ENCODE assay signal across 31 cellular contexts in genomic region chr22:38716271-38716670, GRCh38. TPM values are rescaled to one million over a fixed set of nuclear protein-coding genes. Genes with fewer than 3 reads are reported as not detected.
DNase-seq lines count a peak whose midpoint lies in the region; ATAC-seq, FAIRE-seq and TF ChIP-seq lines count a peak whose summit lies in the region.
"Had no signal": no experiment of that assay in that cellular context is flagged by ENCODE, and none has a peak within 500 bp of the region (broad histone marks: within the 10 kb centered on the region; RNA-seq: fewer than 3 reads in every experiment).

No MANE protein-coding gene starts in this region.

- peaks cover 3 to 46% of the 10 kb centered on the region in 2 experiments for H3K79me2 ChIP-seq in H1 (ENCODE audit: control insufficient read depth in 1 of 2, insufficient read depth in 2 of 2, low read length in 2 of 2)

- H3K14ac ChIP-seq in H1 (ENCODE audit: insufficient read length), result no peak overlapping the region

- no peak for ATAC-seq in stimulated activated memory B cell treated with anti-CD40 and anti-IgM and Interleukin-4, amounts not matched to agents 10 μg/mL and 1 μg/mL and 100 μg/mL, for 72 hours
- no peak for ATAC-seq in HG03097 (IDR thresholded peaks at IDR 0.05; ENCODE audit: low FRiP score, unreplicated experiment)
- ATAC-seq: A549; activated CD8-positive, alpha-beta memory T cell treated with anti-CD3 and anti-CD28 coated beads, Interleukin-2, amount 10 ng/mL, durations not matched to agents 7 days and 5 days; activated T-cell treated with anti-CD3 and anti-CD28 coated beads, Interleukin-2, amount 50 U/mL, for 72 hours; CD8-positive, alpha-beta T cell; psoas muscle; sciatic nerve had no signal

- no peak overlapping the region for H2BK120ac ChIP-seq in H1 (replicated peaks; ENCODE audit: low read depth, low read length)

- H3K56ac ChIP-seq in H1 (replicated peaks; ENCODE audit: insufficient read length, low read depth, low read length), result no peak overlapping the region

- WGBS in H1 (ENCODE audit: extremely low coverage in 1 of 2, insufficient coverage in 1 of 2, insufficient read length in 1 of 2, insufficient replicate concordance in 2 of 2, low coverage in 1 of 2, low lambda C conversion rate in 2 of 2, missing lambda C conversion rate in 1 of 2), 2 experiments, result 82% methylated on average over 10 of the region's 10 CpGs; no CpG with 5 or more reads in 1 of the 2 experiments

- H3K4me2 ChIP-seq in H1 (ENCODE audit: insufficient read depth in 1 of 2, low read depth in 2 of 2, low read length in 2 of 2), result no peak overlapping the region
- H3K4me2 ChIP-seq: A549 had no signal

- H2AFZ ChIP-seq in H1 (ENCODE audit: low read length), result no peak overlapping the region

- no peaks in the 10 kb centered on the region for H3K27me3 Mint-ChIP-seq in activated T-cell treated with anti-CD3 and anti-CD28 coated beads, Interleukin-2, amount 50 U/mL, for 24 hours
- H3K27me3 Mint-ChIP-seq in stimulated activated memory B cell treated with anti-CD40 and anti-IgM and Interleukin-4, amounts not matched to agents 10 μg/mL and 1 μg/mL and 100 μg/mL, for 72 hours, result no peaks in the 10 kb centered on the region
- H3K27me3 Mint-ChIP-seq: activated CD8-positive, alpha-beta memory T cell treated with anti-CD3 and anti-CD28 coated beads, Interleukin-2, amount 10 ng/mL, durations not matched to agents 7 days and 5 days; activated naive CD8-positive, alpha-beta T cell had no signal

- peak overlapping the region; percentile 73 for H2BK5ac ChIP-seq in H1 (ENCODE audit: low read depth, low read length)

- H3K23ac ChIP-seq in H1 (ENCODE audit: insufficient read length), result no peak overlapping the region

- no peaks in the 10 kb centered on the region for H3K9me3 ChIP-seq in HEK293 (ENCODE audit: control insufficient read depth, insufficient read depth, low read depth, low read length)
- H3K9me3 ChIP-seq in H1 (ENCODE audit: insufficient read depth in 2 of 2, low read depth in 1 of 2, low read length in 1 of 2), result no peaks in the 10 kb centered on the region
- H3K9me3 ChIP-seq: A549, ascending aorta, esophagus muscularis mucosa, left ventricle myocardium inferior, psoas muscle, upper lobe of right lung had no signal

- no peak overlapping the region for H2BK20ac ChIP-seq in H1 (ENCODE audit: low read length)

- H3K36me3 ChIP-seq in HEK293 (ENCODE audit: control insufficient read depth in 2 of 2, insufficient read depth in 1 of 2, low read length in 2 of 2) (peaks cover 15 to 69% of the 10 kb centered on the region in 2 experiments; a peak in 2 of 3 replicates), H1 (ENCODE audit: control insufficient read depth in 2 of 4, insufficient read depth in 4 of 4, low read length in 3 of 4) (peaks cover 4 to 40% (median 17%) of the 10 kb centered on the region in 4 experiments; a peak in 5 of 8 replicates)

- TF ChIP-seq POLR2A in H1 (IDR thresholded peaks at IDR 0.05; ENCODE audit: control extremely low read depth in 1 of 2, low read depth in 2 of 2, low read length in 2 of 2), result no peak

- no peak for DNase-seq in activated T-cell treated with anti-CD3 and anti-CD28 coated beads, Interleukin-2, amount 50 U/mL, for 24 hours
- no peak for DNase-seq in activated T-cell treated with anti-CD3 and anti-CD28 coated beads, Interleukin-2, amount 50 U/mL, for 1 hour
- DNase-seq in H1 (ENCODE audit: low read depth in 1 of 2, low spot score in 2 of 2) (no peak), GM13977 (ENCODE audit: low spot score) (no peak)
- no peak for DNase-seq in effector CD8-positive, alpha-beta T cell (lab: John Stamatoyannopoulos, UW)
- DNase-seq: activated CD4-positive, alpha-beta T cell treated with anti-CD3 and anti-CD28 coated beads for 48 hours; activated CD8-positive, alpha-beta memory T cell treated with anti-CD3 and anti-CD28 coated beads, Interleukin-2, amount 10 ng/mL, durations not matched to agents 7 days and 5 days; activated T-cell treated with anti-CD3 and anti-CD28 coated beads, Interleukin-2, amount 50 U/mL, for 72 hours; caudate nucleus; CD8-positive, alpha-beta T cell; cortex of kidney; foreskin fibroblast; islet precursor cell; left ventricle myocardium inferior; NCI-H1048; NCI-H1694 treated with DMSO at 0.1 percent for 48 hours; NCI-H82; stimulated activated CD4-positive, alpha-beta T cell treated with anti-CD3 and anti-CD28 coated beads, Interleukin-4, amount 100 ng/mL, for 1 hour; T1000 had no signal

- peaks cover 33% of the 10 kb centered on the region for H3K4me1 Mint-ChIP-seq in activated T-cell treated with anti-CD3 and anti-CD28 coated beads, Interleukin-2, amount 50 U/mL, for 24 hours (ENCODE audit: low read depth)
- H3K4me1 Mint-ChIP-seq in stimulated activated memory B cell treated with anti-CD40 and anti-IgM and Interleukin-4, amounts not matched to agents 10 μg/mL and 1 μg/mL and 100 μg/mL, for 72 hours, result peaks cover 49% of the 10 kb centered on the region

- no peak overlapping the region for H3K4me3 Mint-ChIP-seq in activated T-cell treated with anti-CD3 and anti-CD28 coated beads, Interleukin-2, amount 50 U/mL, for 24 hours
- H3K4me3 Mint-ChIP-seq in stimulated activated memory B cell treated with anti-CD40 and anti-IgM and Interleukin-4, amounts not matched to agents 10 μg/mL and 1 μg/mL and 100 μg/mL, for 72 hours, result no peak overlapping the region
- H3K4me3 Mint-ChIP-seq: activated CD8-positive, alpha-beta memory T cell treated with anti-CD3 and anti-CD28 coated beads, Interleukin-2, amount 10 ng/mL, durations not matched to agents 7 days and 5 days; activated naive CD8-positive, alpha-beta T cell; activated T-cell treated with anti-CD3 and anti-CD28 coated beads, Interleukin-2, amount 50 U/mL, for 72 hours; CD8-positive, alpha-beta T cell had no signal

- no peak for TF ChIP-seq RAD21 in H1 (IDR thresholded peaks at IDR 0.05 in 1 of 2, conservative IDR thresholded peaks at IDR 0.05 in 1 of 2; ENCODE audit: low read depth in 2 of 2, low read length in 2 of 2)

- H2BK12ac ChIP-seq in H1 (ENCODE audit: low read depth, low read length), result 0 out of 2 replicates have a peak overlapping the region, but pooled peaks have one; percentile 6

- peaks cover 86% of the 10 kb centered on the region for H3K36me3 Mint-ChIP-seq in activated T-cell treated with anti-CD3 and anti-CD28 coated beads, Interleukin-2, amount 50 U/mL, for 24 hours (ENCODE audit: low read depth)
- H3K36me3 Mint-ChIP-seq in stimulated activated memory B cell treated with anti-CD40 and anti-IgM and Interleukin-4, amounts not matched to agents 10 μg/mL and 1 μg/mL and 100 μg/mL, for 72 hours, result peaks cover 59% of the 10 kb centered on the region

- H3K18ac ChIP-seq in H1 (ENCODE audit: extremely low read depth, low read length), result peak overlapping the region; percentile 19; the same call in 1 of the 2 replicates

- peak overlapping the region; percentile 87 for H3K4ac ChIP-seq in H1 (replicated peaks; ENCODE audit: insufficient read length, low read depth, low read length)

- H4K8ac ChIP-seq in H1 (ENCODE audit: extremely low read depth, insufficient read depth, low read length), result no peak overlapping the region

- POLR2A ChIA-PET in HEK293 (lab: Yijun Ruan, JAX), result interaction anchor here (0.8 to 2.7 kb wide), 2 partner anchors 9 to 10 kb away, joined by 3 to 17 read pairs; partner anchors contain the start of gene GTPBP1
- POLR2A ChIA-PET in H1 (lab: Charles Lee; ENCODE audit: partially characterized antibody), result interaction anchor here (0.8 to 5.1 kb wide), 7 partner anchors 8 to 34 kb away, joined by 3 to 39 read pairs (median 3); partner anchors contain the start of genes GTPBP1 and TOMM22

- H4K20me1 ChIP-seq in H1 (replicated peaks in 1 of 2; ENCODE audit: control insufficient read depth in 1 of 2, insufficient read depth in 2 of 2, low read length in 2 of 2), result peaks cover 4 to 24% of the 10 kb centered on the region in 2 experiments

- H3K9ac ChIP-seq in H1 (replicated peaks in 1 of 4; ENCODE audit: extremely low read depth in 1 of 4, low read depth in 3 of 4, low read length in 3 of 4), result no peak overlapping the region

- H3K4me1 ChIP-seq in HEK293 (ENCODE audit: control insufficient read depth, insufficient read depth, low read length) (peaks cover 12% of the 10 kb centered on the region), H1 (replicated peaks in 1 of 4; ENCODE audit: control insufficient read depth in 3 of 4, insufficient read depth in 4 of 4, low read length in 3 of 4) (peaks cover 4 to 10% (median 6%) of the 10 kb centered on the region in 4 experiments)

- in situ Hi-C loops in GM13977 (cut with MboI; ENCODE audit: low pct_unique_long_range_greater_than_20kb, low sequenced_read_pairs, unreplicated experiment), result no loop called here

- H4K5ac ChIP-seq in H1 (ENCODE audit: insufficient read length, low read depth, low read length), result peak overlapping the region; percentile 32

- CTCF ChIA-PET in HEK293 (lab: Yijun Ruan, JAX), result interaction anchor here (0.6 to 3.2 kb wide), 5 partner anchors 9 to 1811 kb away, joined by 3 to 12 read pairs (median 4); no protein-coding TSS in a partner anchor
- CTCF ChIA-PET in H1 (lab: Charles Lee; ENCODE audit: partially characterized antibody), result interaction anchor here (3.2 to 5.1 kb wide), 2 partner anchors 9 to 17 kb away, joined by 26 read pairs; no protein-coding TSS in a partner anchor

- TF ChIP-seq EP300 in H1 (IDR thresholded peaks at IDR 0.05; ENCODE audit: borderline replicate concordance in 1 of 2, low read depth in 2 of 2, low read length in 2 of 2), result no peak

- peaks cover 20% of the 10 kb centered on the region for H3K79me1 ChIP-seq in H1 (ENCODE audit: low read depth, low read length)

- H3K27ac ChIP-seq in HEK293 (ENCODE audit: extremely low read depth, low read depth, low read length) (peak overlapping the region; percentile 34; the same call in 1 of the 2 replicates), H1 (ENCODE audit: low read depth, low read length) (peak overlapping the region; percentile 15; the same call in 1 of the 2 replicates)
- H3K27ac ChIP-seq: A549, esophagus muscularis mucosa, left ventricle myocardium inferior, psoas muscle, upper lobe of right lung, VCaP had no signal

- H4K91ac ChIP-seq in H1 (replicated peaks; ENCODE audit: insufficient read length, low read length), result peak overlapping the region; percentile 66

- TF ChIP-seq CTCF in HEK293 (tag by site-specific recombination; IDR thresholded peaks at IDR 0.05) (no peak), H1 (IDR thresholded peaks at IDR 0.05; ENCODE audit: control extremely low read depth in 1 of 3, insufficient read depth in 1 of 3, low read depth in 1 of 3, low read length in 3 of 3) (no peak), GM13977 (IDR thresholded peaks at IDR 0.05; ENCODE audit: extremely low read depth, insufficient read depth, missing control alignments) (no peak)

- H2BK15ac ChIP-seq in H1 (ENCODE audit: low read length), result no peak overlapping the region

- H3K27me3 ChIP-seq in H1 (replicated peaks in 1 of 4; ENCODE audit: control insufficient read depth in 3 of 4, extremely low read depth in 1 of 4, insufficient read depth in 3 of 4, low read length in 3 of 4), result no peaks in the 10 kb centered on the region
- H3K27me3 ChIP-seq: ascending aorta, esophagus muscularis mucosa, upper lobe of right lung had no signal

- no peak overlapping the region for H2AK5ac ChIP-seq in H1 (ENCODE audit: low read depth, low read length)

- no peaks in the 10 kb centered on the region for H3K23me2 ChIP-seq in H1 (ENCODE audit: low read depth, low read length)

- FAIRE-seq in H1 (lab: Jason Lieb, UNC), result no peak
- FAIRE-seq: A549, RCC 7860 had no signal

- H3K4me3 ChIP-seq in HEK293 (ENCODE audit: low read depth, low read length) (no peak overlapping the region), H1 (ENCODE audit: extremely low read depth in 1 of 4, insufficient read depth in 2 of 4, low read depth in 3 of 4, low read length in 4 of 4) (no peak overlapping the region)
- H3K4me3 ChIP-seq: A549, ascending aorta, esophagus muscularis mucosa, left ventricle myocardium inferior, psoas muscle, upper lobe of right lung had no signal

- H3K27ac Mint-ChIP-seq in activated T-cell treated with anti-CD3 and anti-CD28 coated beads, Interleukin-2, amount 50 U/mL, for 24 hours, result peak overlapping the region; percentile 35
- H3K27ac Mint-ChIP-seq in stimulated activated memory B cell treated with anti-CD40 and anti-IgM and Interleukin-4, amounts not matched to agents 10 μg/mL and 1 μg/mL and 100 μg/mL, for 72 hours, result peak overlapping the region; percentile 17
- H3K27ac Mint-ChIP-seq: activated CD8-positive, alpha-beta memory T cell treated with anti-CD3 and anti-CD28 coated beads, Interleukin-2, amount 10 ng/mL, durations not matched to agents 7 days and 5 days; activated naive CD8-positive, alpha-beta T cell; activated T-cell treated with anti-CD3 and anti-CD28 coated beads, Interleukin-2, amount 50 U/mL, for 72 hours; CD8-positive, alpha-beta T cell had no signal

- no peaks in the 10 kb centered on the region for H3K9me3 Mint-ChIP-seq in activated T-cell treated with anti-CD3 and anti-CD28 coated beads, Interleukin-2, amount 50 U/mL, for 24 hours
- H3K9me3 Mint-ChIP-seq in stimulated activated memory B cell treated with anti-CD40 and anti-IgM and Interleukin-4, amounts not matched to agents 10 μg/mL and 1 μg/mL and 100 μg/mL, for 72 hours, result no peaks in the 10 kb centered on the region
- H3K9me3 Mint-ChIP-seq: activated T-cell treated with anti-CD3 and anti-CD28 coated beads, Interleukin-2, amount 50 U/mL, for 72 hours; CD8-positive, alpha-beta T cell had no signal

RNA-seq across cellular contexts. Expression of gene GTPBP1, which starts 10.5 kb away (rescaled TPM):
- 91.8 and 92.0 TPM in 2 replicates for total RNA-seq in H1 (2021; fragmentation: NEBNext Ultra II Directional; extraction: Animal tissue kit (Norgen Biotek cat#: 25700))
- polyA plus RNA-seq in H1 (2011; rRNA removed), result 53.1 and 80.2 TPM in 2 replicates
- 59.3 TPM for polyA plus RNA-seq in H1 (2011; cell fraction: cytosol; rRNA removed)
- polyA plus RNA-seq in H1 (2011; cell fraction: nucleus; rRNA removed), result 134 TPM
- 62.3 to 74.8 TPM (median 66.2 TPM) in 4 replicates for polyA plus RNA-seq in H1 (2012, experiment 1 of 2)
- polyA plus RNA-seq in H1 (2012, experiment 2 of 2), result 44.7 TPM
- polyA plus RNA-seq in H1 (2013, experiment 1 of 2), result 33.8 TPM
- 33.3 TPM for polyA plus RNA-seq in H1 (2013, experiment 2 of 2)
- 87.5 and 119 TPM in 2 replicates for polyA minus RNA-seq in H1 (2011; rRNA and poly(A)+ RNA removed)
- polyA minus RNA-seq in H1 (2011; cell fraction: cytosol; rRNA and poly(A)+ RNA removed), result 50.9 TPM
- polyA minus RNA-seq in H1 (2011; cell fraction: nucleus; rRNA and poly(A)+ RNA removed), result 111 TPM

RNA-seq across cellular contexts. Expression of gene JOSD1, which starts 15.5 kb away (rescaled TPM):
- 20.2 and 21.3 TPM in 2 replicates for total RNA-seq in H1 (2021; fragmentation: NEBNext Ultra II Directional; extraction: Animal tissue kit (Norgen Biotek cat#: 25700))
- 16.7 and 18.4 TPM in 2 replicates for polyA plus RNA-seq in H1 (2011; rRNA removed)
- 18.1 TPM for polyA plus RNA-seq in H1 (2011; cell fraction: cytosol; rRNA removed)
- polyA plus RNA-seq in H1 (2011; cell fraction: nucleus; rRNA removed), result 18.8 TPM
- polyA plus RNA-seq in H1 (2012, experiment 1 of 2), result 14.7 to 20.6 TPM (median 17.3 TPM) in 4 replicates
- 10.8 TPM for polyA plus RNA-seq in H1 (2012, experiment 2 of 2)
- polyA plus RNA-seq in H1 (2013, experiment 1 of 2), result 12.2 TPM
- 12.1 TPM for polyA plus RNA-seq in H1 (2013, experiment 2 of 2)
- polyA minus RNA-seq in H1 (2011; rRNA and poly(A)+ RNA removed), result 20.8 and 22.0 TPM in 2 replicates
- 14.9 TPM for polyA minus RNA-seq in H1 (2011; cell fraction: cytosol; rRNA and poly(A)+ RNA removed)
- polyA minus RNA-seq in H1 (2011; cell fraction: nucleus; rRNA and poly(A)+ RNA removed), result 14.4 TPM

RNA-seq across cellular contexts. Expression of gene TOMM22, which starts 34.5 kb away (rescaled TPM):
- 125 and 138 TPM in 2 replicates for total RNA-seq in H1 (2021; fragmentation: NEBNext Ultra II Directional; extraction: Animal tissue kit (Norgen Biotek cat#: 25700))
- 47.8 and 84.0 TPM in 2 replicates for polyA plus RNA-seq in H1 (2011; rRNA removed)
- 63.2 TPM for polyA plus RNA-seq in H1 (2011; cell fraction: cytosol; rRNA removed)
- polyA plus RNA-seq in H1 (2011; cell fraction: nucleus; rRNA removed), result 17.1 TPM
- 77.4 to 87.4 TPM (median 84.9 TPM) in 4 replicates for polyA plus RNA-seq in H1 (2012, experiment 1 of 2)
- polyA plus RNA-seq in H1 (2012, experiment 2 of 2), result 75.9 TPM
- 66.9 TPM for polyA plus RNA-seq in H1 (2013, experiment 1 of 2)
- polyA plus RNA-seq in H1 (2013, experiment 2 of 2), result 65.9 TPM
- 41.5 and 41.9 TPM in 2 replicates for polyA minus RNA-seq in H1 (2011; rRNA and poly(A)+ RNA removed)
- 31.0 TPM for polyA minus RNA-seq in H1 (2011; cell fraction: cytosol; rRNA and poly(A)+ RNA removed)
- 14.7 TPM for polyA minus RNA-seq in H1 (2011; cell fraction: nucleus; rRNA and poly(A)+ RNA removed)

RNA-seq across cellular contexts. Expression of gene SUN2, which starts 39.5 kb away (rescaled TPM):
- 10.5 and 11.7 TPM in 2 replicates for total RNA-seq in H1 (2021; fragmentation: NEBNext Ultra II Directional; extraction: Animal tissue kit (Norgen Biotek cat#: 25700))
- 5.1 and 8.3 TPM in 2 replicates for polyA plus RNA-seq in H1 (2011; rRNA removed)
- 8.5 TPM for polyA plus RNA-seq in H1 (2011; cell fraction: cytosol; rRNA removed)
- polyA plus RNA-seq in H1 (2011; cell fraction: nucleus; rRNA removed), result 20.5 TPM
- polyA plus RNA-seq in H1 (2012, experiment 1 of 2), result 12.3 to 22.3 TPM (median 17.1 TPM) in 4 replicates
- polyA plus RNA-seq in H1 (2012, experiment 2 of 2), result 9.0 TPM
- polyA plus RNA-seq in H1 (2013, experiment 1 of 2), result 11.5 TPM
- polyA plus RNA-seq in H1 (2013, experiment 2 of 2), result 10.8 TPM
- 9.8 and 10.0 TPM in 2 replicates for polyA minus RNA-seq in H1 (2011; rRNA and poly(A)+ RNA removed)
- polyA minus RNA-seq in H1 (2011; cell fraction: cytosol; rRNA and poly(A)+ RNA removed), result 13.1 TPM
- polyA minus RNA-seq in H1 (2011; cell fraction: nucleus; rRNA and poly(A)+ RNA removed), result 14.1 TPM

RNA-seq across cellular contexts. Expression of gene CBY1, which starts 59.8 kb away (rescaled TPM):
- 23.2 and 24.4 TPM in 2 replicates for total RNA-seq in H1 (2021; fragmentation: NEBNext Ultra II Directional; extraction: Animal tissue kit (Norgen Biotek cat#: 25700))
- polyA plus RNA-seq in H1 (2011; rRNA removed), result 28.5 and 30.2 TPM in 2 replicates
- 31.5 TPM for polyA plus RNA-seq in H1 (2011; cell fraction: cytosol; rRNA removed)
- 18.3 TPM for polyA plus RNA-seq in H1 (2011; cell fraction: nucleus; rRNA removed)
- 32.1 to 38.0 TPM (median 36.1 TPM) in 4 replicates for polyA plus RNA-seq in H1 (2012, experiment 1 of 2)
- polyA plus RNA-seq in H1 (2012, experiment 2 of 2), result 25.5 TPM
- polyA plus RNA-seq in H1 (2013, experiment 1 of 2), result 22.9 TPM
- 22.9 TPM for polyA plus RNA-seq in H1 (2013, experiment 2 of 2)
- polyA minus RNA-seq in H1 (2011; rRNA and poly(A)+ RNA removed), result 8.6 and 12.6 TPM in 2 replicates
- 9.0 TPM for polyA minus RNA-seq in H1 (2011; cell fraction: cytosol; rRNA and poly(A)+ RNA removed)
- 6.0 TPM for polyA minus RNA-seq in H1 (2011; cell fraction: nucleus; rRNA and poly(A)+ RNA removed)
